Comparison of ENCODE assay signal across 18 cellular contexts in genomic region chr21:33731447-33731846, GRCh38.
DNase-seq lines count a peak whose midpoint lies in the region; ATAC-seq, FAIRE-seq and TF ChIP-seq lines count a peak whose summit lies in the region.
"Had no signal": no experiment of that assay in that cellular context is flagged by ENCODE, and none has a peak within 500 bp of the region (broad histone marks: within the 10 kb centered on the region; RNA-seq: fewer than 3 reads in every experiment).

No MANE protein-coding gene starts in this region.

- H3K27me3 ChIP-seq in bronchial epithelial cell (ENCODE audit: control insufficient read depth, insufficient read depth, low read length), result no peaks in the 10 kb centered on the region
- H3K27me3 ChIP-seq: SJSA1 had no signal

- ATAC-seq in HG03442 (IDR thresholded peaks at IDR 0.05; ENCODE audit: unreplicated experiment), result no peak
- ATAC-seq: A549, HepG2 had no signal

- H3K36me3 ChIP-seq in bronchial epithelial cell (ENCODE audit: control insufficient read depth, insufficient read depth, low read length), result no peaks in the 10 kb centered on the region

- TF ChIP-seq CTCF in bronchial epithelial cell (IDR thresholded peaks at IDR 0.05; ENCODE audit: insufficient read depth, low read length, severe bottlenecking) (no peak), fibroblast of the aortic adventitia (IDR thresholded peaks at IDR 0.05; ENCODE audit: insufficient read depth, low read length) (no peak)

- H3K4me3 ChIP-seq in bronchial epithelial cell (ENCODE audit: low read depth, low read length) (no peak overlapping the region), fibroblast of the aortic adventitia (ENCODE audit: low read depth, low read length) (no peak overlapping the region)
- H3K4me3 ChIP-seq: A549, PC-9, SJSA1 had no signal

- peak; percentile 23 for DNase-seq in COLO829 (ENCODE audit: low spot score)
- DNase-seq in HT1080 (ENCODE audit: low read depth), result peak; percentile 5
- peak; percentile 40 for DNase-seq in bronchial epithelial cell (ENCODE audit: low read depth)
- peak; percentile 35 for DNase-seq in fibroblast of the aortic adventitia (ENCODE audit: low read depth)
- DNase-seq in NCI-H2227 (lab: John Stamatoyannopoulos, UW; ENCODE audit: unreplicated experiment), result no peak
- DNase-seq in globus pallidus (ENCODE audit: low spot score), result no peak
- DNase-seq: CD4-positive, alpha-beta memory T cell; KBM-7; NCI-H1417; NCI-H187 treated with DMSO at 0.1 percent for 48 hours; NCI-H526; PC-9 had no signal

- FAIRE-seq in bronchial epithelial cell (lab: Jason Lieb, UNC), result no peak
- FAIRE-seq: A549, D721Med, H1, HepG2 had no signal

Comparison
In these comparisons a context has a peak if more than half of its experiments do, and no peak if none do; other contexts are left out.
1. DNase-seq: peak in COLO829 (single experiment), HT1080 (single experiment), bronchial epithelial cell (single experiment) and fibroblast of the aortic adventitia (single experiment); none in NCI-H2227 (single experiment) and globus pallidus (single experiment).